9 cellular contexts compared by ENCODE assay signal in the genomic region with DNA sequence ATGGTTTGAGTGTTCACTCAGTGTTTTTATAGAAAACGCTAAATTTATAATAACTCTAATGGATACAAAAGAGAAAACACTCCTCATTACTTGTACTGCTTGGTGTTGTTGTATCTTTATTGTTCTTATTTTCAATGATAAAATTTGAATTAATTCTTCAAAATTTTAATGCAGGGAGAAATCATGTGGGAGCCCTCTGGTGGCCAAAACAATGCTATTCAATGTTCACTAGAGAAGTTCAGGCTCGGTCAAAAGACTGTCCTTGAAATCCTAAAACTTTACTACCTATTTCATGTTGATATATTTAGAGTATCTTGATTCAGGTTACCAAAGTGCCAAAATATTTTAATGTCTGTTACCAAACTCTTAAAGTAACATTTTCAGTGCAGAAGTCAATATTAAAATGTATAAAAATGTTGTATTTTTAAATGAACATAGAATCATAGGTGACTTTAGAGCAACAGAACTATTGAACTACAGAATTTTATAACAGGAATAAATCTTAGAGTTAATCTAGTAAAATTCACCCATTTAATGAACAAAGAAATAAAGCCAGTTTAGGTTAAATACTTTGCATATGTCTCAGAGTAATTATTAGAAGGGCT.
DNase-seq lines count a peak whose midpoint lies in the region; ATAC-seq and TF ChIP-seq lines count a peak whose summit lies in the region.
"Had no signal": no experiment of that assay in that cellular context is flagged by ENCODE, and none has a peak within 500 bp of the region (broad histone marks: within the 10 kb centered on the region; RNA-seq: fewer than 3 reads in every experiment).

No MANE protein-coding gene starts in this region.

- no peaks in the 10 kb centered on the region for H3K4me1 ChIP-seq in heart left ventricle
- H3K4me1 ChIP-seq in right atrium auricular region: no peaks in the 10 kb centered on the region
- peaks cover 19% of the 10 kb centered on the region for H3K4me1 ChIP-seq in OCI-LY3 (ENCODE audit: low read length)

- no peaks in the 10 kb centered on the region for H3K9me3 Mint-ChIP-seq in type B pancreatic cell

- H3K36me3 Mint-ChIP-seq in type B pancreatic cell: no peaks in the 10 kb centered on the region

- ATAC-seq in heart left ventricle (no peak), HG03045 (IDR thresholded peaks at IDR 0.05; ENCODE audit: unreplicated experiment) (no peak)

- H3K9me3 ChIP-seq in heart left ventricle (no peaks in the 10 kb centered on the region), right atrium auricular region (no peaks in the 10 kb centered on the region), OCI-LY3 (ENCODE audit: insufficient read depth, low read length) (no peaks in the 10 kb centered on the region)

- no peak overlapping the region for H3K9ac ChIP-seq in OCI-LY3 (ENCODE audit: low read length)

- H3K4me2 ChIP-seq in OCI-LY3 (ENCODE audit: low read length): no peak overlapping the region

- H3K4me3 ChIP-seq in heart left ventricle (no peak overlapping the region), right atrium auricular region (no peak overlapping the region), OCI-LY3 (ENCODE audit: low read length) (no peak overlapping the region), foreskin fibroblast (ENCODE audit: low read depth in 1 of 2, low read length in 2 of 2) (no peak overlapping the region)

- intact Hi-C loops in heart left ventricle (cut with DNase I): no loop called here

- H3K36me3 ChIP-seq in heart left ventricle (no peaks in the 10 kb centered on the region), right atrium auricular region (no peaks in the 10 kb centered on the region), OCI-LY3 (replicated peaks; ENCODE audit: low read depth, low read length) (no peaks in the 10 kb centered on the region)

- H3K27ac Mint-ChIP-seq in type B pancreatic cell: no peak overlapping the region

- no peak overlapping the region for H3K4me3 Mint-ChIP-seq in type B pancreatic cell

- H4K20me1 ChIP-seq in OCI-LY3 (ENCODE audit: insufficient read depth, low read length): no peaks in the 10 kb centered on the region

- no peak for TF ChIP-seq POLR2A in heart left ventricle (IDR thresholded peaks at IDR 0.05)

- no peaks in the 10 kb centered on the region for H3K27me3 Mint-ChIP-seq in type B pancreatic cell

- no peak for DNase-seq in heart left ventricle
- DNase-seq in right atrium auricular region (ENCODE audit: low spot score): no peak
- DNase-seq in foreskin fibroblast: peak in 1 of 2 donors; percentile 12
- no peak for DNase-seq in type B pancreatic cell (ENCODE audit: extremely low spot score, unreplicated experiment)
- DNase-seq in NOMO-1 treated with dmso at 0.1 percent for 144 hours (lab: John Stamatoyannopoulos, UW; ENCODE audit: unreplicated experiment): no peak
- DNase-seq in activated CD4-positive, alpha-beta T cell treated with anti-CD3 and anti-CD28 coated beads, Interleukin-2, amount 50 U/mL, for 1 hour: no peak
- DNase-seq: activated naive CD4-positive, alpha-beta T cell treated with anti-CD3 and anti-CD28 coated beads, Interleukin-2, amount 50 U/mL, for 16 hours had no signal

- no peaks in the 10 kb centered on the region for H3K79me2 ChIP-seq in OCI-LY3 (ENCODE audit: low read length)

- H3K27ac ChIP-seq in heart left ventricle (no peak overlapping the region), right atrium auricular region (no peak overlapping the region), OCI-LY3 (ENCODE audit: low read length) (no peak overlapping the region)

- WGBS in heart left ventricle, 4 donors: 18 to 33% (median 25%) methylated on average over 2 of the region's 2 CpGs

- TF ChIP-seq CTCF in heart left ventricle (IDR thresholded peaks at IDR 0.05) (peak; percentile 23 to 65 (median 50)), right atrium auricular region (IDR thresholded peaks at IDR 0.05) (peak in 1 of 2 donors; percentile 57), OCI-LY3 (IDR thresholded peaks at IDR 0.05; ENCODE audit: low read depth, low read length) (peak; percentile 63), foreskin fibroblast (IDR thresholded peaks at IDR 0.05; ENCODE audit: low read depth, low read length) (peak; percentile 40), type B pancreatic cell (conservative IDR thresholded peaks at IDR 0.05) (peak; percentile 92)

- no peaks in the 10 kb centered on the region for H3K27me3 ChIP-seq in heart left ventricle
- no peaks in the 10 kb centered on the region for H3K27me3 ChIP-seq in right atrium auricular region
- H3K27me3 ChIP-seq in OCI-LY3 (ENCODE audit: low read depth, low read length): no peaks in the 10 kb centered on the region

- H3K4me1 Mint-ChIP-seq in type B pancreatic cell (ENCODE audit: unreplicated experiment): no peaks in the 10 kb centered on the region

- H2AFZ ChIP-seq in OCI-LY3 (ENCODE audit: low read depth, low read length): no peak overlapping the region
